Comparison of ENCODE assay signal across 12 cellular contexts in genomic region chr3:136932978-136933812, GRCh38. TPM values are rescaled to one million over a fixed set of nuclear protein-coding genes. Genes with fewer than 3 reads are reported as not detected.
A peak's percentile ranks its signal among the peaks of the same experiment; 100 is the strongest.
DNase-seq lines count a peak whose midpoint lies in the region; ATAC-seq and FAIRE-seq lines count a peak whose summit lies in the region.
"Had no signal": no experiment of that assay in that cellular context is flagged by ENCODE, and none has a peak within 500 bp of the region (broad histone marks: within the 10 kb centered on the region; RNA-seq: fewer than 3 reads in every experiment).

No MANE protein-coding gene starts in this region.

- FAIRE-seq in GM19239 (lab: Jason Lieb, UNC): peak; percentile 57
- FAIRE-seq: D721Med had no signal

- no peak overlapping the region for H3K4me3 ChIP-seq in CD4-positive, CD25-positive, alpha-beta regulatory T cell (ENCODE audit: low read depth, low read length)

- peak overlapping the region; percentile 6 to 63 (median 60) for H3K27ac Mint-ChIP-seq in CD4-positive, CD25-positive, alpha-beta regulatory T cell
- H3K27ac Mint-ChIP-seq in activated T-helper 1 cell treated with anti-CD3 and anti-CD28 coated beads, Interleukin-12 subunit alpha, Interleukin-12 subunit beta, Interleukin-2, Interleukin-4 antibody, amounts not matched to agents 30 ng/mL and 10 ng/mL and 1 ng/mL, durations not matched to agents 14 hours and 24 hours and 36 hours: peak overlapping the region; percentile 82
- peak overlapping the region; percentile 83 to 97 (median 89) for H3K27ac Mint-ChIP-seq in naive B cell

- peaks cover 55 to 84% (median 65%) of the 10 kb centered on the region in 4 donors for H3K4me1 Mint-ChIP-seq in CD4-positive, CD25-positive, alpha-beta regulatory T cell
- peaks cover 72% of the 10 kb centered on the region for H3K4me1 Mint-ChIP-seq in activated T-helper 1 cell treated with anti-CD3 and anti-CD28 coated beads, Interleukin-12 subunit alpha, Interleukin-12 subunit beta, Interleukin-2, Interleukin-4 antibody, amounts not matched to agents 30 ng/mL and 10 ng/mL and 1 ng/mL, durations not matched to agents 14 hours and 24 hours and 36 hours (ENCODE audit: low read depth)
- peaks cover 42 to 55% (median 51%) of the 10 kb centered on the region in 3 donors for H3K4me1 Mint-ChIP-seq in naive B cell

- peaks cover 0 to 8% (median 0%) of the 10 kb centered on the region in 7 donors for H3K9me3 Mint-ChIP-seq in CD4-positive, CD25-positive, alpha-beta regulatory T cell
- peaks cover 12% of the 10 kb centered on the region for H3K9me3 Mint-ChIP-seq in activated T-helper 1 cell treated with anti-CD3 and anti-CD28 coated beads, Interleukin-12 subunit alpha, Interleukin-12 subunit beta, Interleukin-2, Interleukin-4 antibody, amounts not matched to agents 30 ng/mL and 10 ng/mL and 1 ng/mL, durations not matched to agents 14 hours and 24 hours and 36 hours
- H3K9me3 Mint-ChIP-seq in naive B cell: peaks cover 0 to 7% (median 0%) of the 10 kb centered on the region in 7 donors

- H3K27me3 ChIP-seq in CD4-positive, CD25-positive, alpha-beta regulatory T cell (ENCODE audit: control insufficient read depth, insufficient read depth, low read length): no peaks in the 10 kb centered on the region
- H3K27me3 ChIP-seq: heart left ventricle had no signal

- H3K9me3 ChIP-seq in CD4-positive, CD25-positive, alpha-beta regulatory T cell (ENCODE audit: control insufficient read depth in 2 of 2, low read length in 2 of 2): no peaks in the 10 kb centered on the region

- ATAC-seq in CD4-positive, CD25-positive, alpha-beta regulatory T cell (ENCODE audit: low read depth in 2 of 2): no peak
- ATAC-seq in naive B cell (ENCODE audit: low read depth in 2 of 2) (peak; percentile 40 to 48), HG02870 (IDR thresholded peaks at IDR 0.05; ENCODE audit: unreplicated experiment) (no peak)
- ATAC-seq: heart left ventricle had no signal

- H3K4me1 ChIP-seq in CD4-positive, CD25-positive, alpha-beta regulatory T cell (ENCODE audit: control insufficient read depth, insufficient read depth, low read length, poor library complexity, severe bottlenecking): peaks cover 31% of the 10 kb centered on the region

- H3K27me3 Mint-ChIP-seq in CD4-positive, CD25-positive, alpha-beta regulatory T cell: no peaks in the 10 kb centered on the region
- H3K27me3 Mint-ChIP-seq in activated T-helper 1 cell treated with anti-CD3 and anti-CD28 coated beads, Interleukin-12 subunit alpha, Interleukin-12 subunit beta, Interleukin-2, Interleukin-4 antibody, amounts not matched to agents 30 ng/mL and 10 ng/mL and 1 ng/mL, durations not matched to agents 14 hours and 24 hours and 36 hours (ENCODE audit: insufficient read depth): no peaks in the 10 kb centered on the region
- H3K27me3 Mint-ChIP-seq in naive B cell: no peaks in the 10 kb centered on the region

- H3K4me3 Mint-ChIP-seq in CD4-positive, CD25-positive, alpha-beta regulatory T cell: peak overlapping the region in 2 of 4 donors; percentile 65 to 76
- peak overlapping the region; percentile 50 for H3K4me3 Mint-ChIP-seq in activated T-helper 1 cell treated with anti-CD3 and anti-CD28 coated beads, Interleukin-12 subunit alpha, Interleukin-12 subunit beta, Interleukin-2, Interleukin-4 antibody, amounts not matched to agents 30 ng/mL and 10 ng/mL and 1 ng/mL, durations not matched to agents 14 hours and 24 hours and 36 hours
- peak overlapping the region in 6 of 8 donors; percentile 22 to 74 (median 48) for H3K4me3 Mint-ChIP-seq in naive B cell

- peaks cover 40% of the 10 kb centered on the region for H3K36me3 Mint-ChIP-seq in CD4-positive, CD25-positive, alpha-beta regulatory T cell
- peaks cover 37% of the 10 kb centered on the region for H3K36me3 Mint-ChIP-seq in activated T-helper 1 cell treated with anti-CD3 and anti-CD28 coated beads, Interleukin-12 subunit alpha, Interleukin-12 subunit beta, Interleukin-2, Interleukin-4 antibody, amounts not matched to agents 30 ng/mL and 10 ng/mL and 1 ng/mL, durations not matched to agents 14 hours and 24 hours and 36 hours (ENCODE audit: low read depth)
- peaks cover 15 to 22% of the 10 kb centered on the region in 2 donors for H3K36me3 Mint-ChIP-seq in naive B cell

- H3K36me3 ChIP-seq in CD4-positive, CD25-positive, alpha-beta regulatory T cell (ENCODE audit: control insufficient read depth, insufficient read depth, low read length): peaks cover 12% of the 10 kb centered on the region

- intact Hi-C loops in activated T-helper 1 cell treated with anti-CD3 and anti-CD28 coated beads, Interleukin-12 subunit alpha, Interleukin-12 subunit beta, Interleukin-2, Interleukin-4 antibody, amounts not matched to agents 30 ng/mL and 10 ng/mL and 1 ng/mL, durations not matched to agents 14 hours and 24 hours and 36 hours (cut with micrococcal nuclease): loop anchor here (1.0 to 5.0 kb wide), 2 partner anchors 13 to 116 kb away; partner anchors contain the start of gene SLC35G2

- H3K27ac ChIP-seq in CD4-positive, CD25-positive, alpha-beta regulatory T cell (ENCODE audit: insufficient read depth, low read length, poor library complexity, severe bottlenecking): peak overlapping the region; percentile 48

- DNase-seq in CD4-positive, CD25-positive, alpha-beta regulatory T cell: no peak
- no peak for DNase-seq in GM19239 (ENCODE audit: insufficient read length, low spot score)
- no peak for DNase-seq in activated T-helper 1 cell treated with anti-CD3 and anti-CD28 coated beads, Interleukin-12 subunit alpha, Interleukin-12 subunit beta, Interleukin-2, Interleukin-4 antibody, amounts not matched to agents 30 ng/mL and 10 ng/mL and 1 ng/mL, durations not matched to agents 14 hours and 24 hours and 36 hours (ENCODE audit: low spot score)
- no peak for DNase-seq in naive B cell
- DNase-seq in NCI-H1105 treated with DMSO at 0.1 percent for 48 hours (lab: John Stamatoyannopoulos, UW): no peak
- DNase-seq in ecto neural progenitor cell (ENCODE audit: low spot score): no peak
- DNase-seq in COLO668 (lab: John Stamatoyannopoulos, UW; ENCODE audit: unreplicated experiment): no peak
- DNase-seq: heart left ventricle, NCI-H510A treated with DMSO at 0.1 percent for 48 hours, SHP77 had no signal

RNA-seq across cellular contexts. Expression of gene IL20RB, which starts 24.6 kb away (rescaled TPM):
- 2.8 TPM for total RNA-seq in CD4-positive, CD25-positive, alpha-beta regulatory T cell
- under 1 TPM in 3 of 4 donors, not detected in 1; 0.23 to 0.61 (median 0.42) TPM for polyA plus RNA-seq in CD4-positive, CD25-positive, alpha-beta regulatory T cell
- 1.5 and 1.9 TPM in 2 replicates for total RNA-seq in activated T-helper 1 cell treated with anti-CD3 and anti-CD28 coated beads, Interleukin-12 subunit alpha, Interleukin-12 subunit beta, Interleukin-2, Interleukin-4 antibody, amounts not matched to agents 30 ng/mL and 10 ng/mL and 1 ng/mL, durations not matched to agents 14 hours and 24 hours and 36 hours
- under 1 TPM in 1 of 6 donors, not detected in 5; 0.31 TPM for polyA plus RNA-seq in naive B cell (ENCODE audit: low read depth in 6 of 6)

Comparison
In these comparisons a context has a peak if more than half of its experiments do, and no peak if none do; other contexts are left out.
1. ATAC-seq: peak in naive B cell (2 of 2); none in CD4-positive, CD25-positive, alpha-beta regulatory T cell (0 of 2) and HG02870 (single experiment).
2. Peak in every context shown above with its lines, with median percentiles within 50 percentile points of each other: H3K27ac Mint-ChIP-seq.